ENCODE assay signal across 8 cellular contexts in genomic region chrX:110002300-110003166, GRCh38. TPM values are rescaled to one million over a fixed set of nuclear protein-coding genes. Genes with fewer than 3 reads are reported as not detected.
DNase-seq lines count a peak whose midpoint lies in the region; ATAC-seq and TF ChIP-seq lines count a peak whose summit lies in the region.

Gene TMEM164, plus strand, starts transcription at chrX:110003114. Its CDS starts 661 bp downstream, at chrX:110003775.

- DNase-seq in H4 (ENCODE audit: low spot score) (peak; percentile 81), SJSA1 (ENCODE audit: low read depth in 1 of 2, low spot score in 2 of 2) (peak; percentile 59 to 83), non-pigmented ciliary epithelial cell (ENCODE audit: low read depth) (peak; percentile 26), superior temporal gyrus (ENCODE audit: extremely low spot score) (peak; percentile 45)
- DNase-seq in activated naive CD4-positive, alpha-beta T cell (lab: John Stamatoyannopoulos, UW), result peak; percentile 34 to 73 (median 46)

- TF ChIP-seq CTCF in Loucy (conservative IDR thresholded peaks at IDR 0.05; ENCODE audit: low read length) (no peak), gastroesophageal sphincter (IDR thresholded peaks at IDR 0.05) (peak in 3 of 4 experiments; percentile 24 to 56 (median 39))

- H3K27me3 ChIP-seq in Loucy (ENCODE audit: insufficient read depth, low read length, poor library complexity, severe bottlenecking) (no peaks in the 10 kb centered on the region), SJSA1 (replicated peaks) (no peaks in the 10 kb centered on the region), gastroesophageal sphincter (no peaks in the 10 kb centered on the region)

- no peak within 1 kb of the TSS; the same call in 1 of the 2 replicates for H2AFZ ChIP-seq in Loucy (ENCODE audit: low read length)

- TF ChIP-seq POLR2A in gastroesophageal sphincter (IDR thresholded peaks at IDR 0.05), result peak; percentile 20 to 58

- ATAC-seq in gastroesophageal sphincter, result peak; percentile 94

- H3F3A ChIP-seq in Loucy (ENCODE audit: low read depth), result no peaks in the 10 kb centered on the region

- no peaks in the 10 kb centered on the region for H3K9me2 ChIP-seq in Loucy (replicated peaks; ENCODE audit: low read depth, low read length)

- peak within 1 kb of the TSS; percentile 76 for H3K4me2 ChIP-seq in Loucy (ENCODE audit: low read depth, low read length, poor library complexity, severe bottlenecking)

- TF ChIP-seq EP300 in gastroesophageal sphincter (IDR thresholded peaks at IDR 0.05), result no peak

- peaks cover 17% of the 10 kb centered on the region for H3K4me1 ChIP-seq in ES-I3 (ENCODE audit: insufficient read depth, low read length)
- peaks cover 56% of the 10 kb centered on the region for H3K4me1 ChIP-seq in Loucy (ENCODE audit: insufficient read depth, low read length, poor library complexity, severe bottlenecking)
- H3K4me1 ChIP-seq in SJSA1 (replicated peaks), result peaks cover 9% of the 10 kb centered on the region
- peaks cover 0 to 44% (median 0%) of the 10 kb centered on the region in 3 donors for H3K4me1 ChIP-seq in gastroesophageal sphincter

- WGBS in gastroesophageal sphincter (ENCODE audit: low coverage in 1 of 2), 2 donors, result 0 to 26% methylated on average over 7 to 21 of the region's 83 CpGs

- H3K9me3 ChIP-seq in ES-I3 (ENCODE audit: control insufficient read depth, insufficient read depth, low read length) (no peaks in the 10 kb centered on the region), Loucy (ENCODE audit: insufficient read depth, low read depth, low read length) (no peaks in the 10 kb centered on the region), SJSA1 (replicated peaks) (no peaks in the 10 kb centered on the region), gastroesophageal sphincter (no peaks in the 10 kb centered on the region)

- peaks cover 38% of the 10 kb centered on the region for H4K20me1 ChIP-seq in Loucy (ENCODE audit: insufficient read depth, low read length, poor library complexity, severe bottlenecking)

- H3K4me3 ChIP-seq in Loucy (ENCODE audit: low read length, poor library complexity, severe bottlenecking) (peak within 1 kb of the TSS; percentile 86), SJSA1 (peak within 1 kb of the TSS; percentile 84), gastroesophageal sphincter (peak within 1 kb of the TSS; percentile 70 to 75)

- peaks cover 47% of the 10 kb centered on the region for H3K79me2 ChIP-seq in Loucy (ENCODE audit: insufficient read depth, low read length)

- H3K27ac ChIP-seq in SJSA1, result peak within 1 kb of the TSS; percentile 91
- H3K27ac ChIP-seq in gastroesophageal sphincter, result peak within 1 kb of the TSS; percentile 72 to 97 (median 92)

- no peaks in the 10 kb centered on the region for H3K36me3 ChIP-seq in ES-I3 (ENCODE audit: insufficient read depth, low read length)
- H3K36me3 ChIP-seq in Loucy (ENCODE audit: insufficient read depth, low read length), result no peaks in the 10 kb centered on the region
- H3K36me3 ChIP-seq in SJSA1, result no peaks in the 10 kb centered on the region
- H3K36me3 ChIP-seq in gastroesophageal sphincter, result no peaks in the 10 kb centered on the region

- H3K9ac ChIP-seq in ES-I3 (ENCODE audit: low read depth, low read length) (peak within 1 kb of the TSS; percentile 69), Loucy (ENCODE audit: low read depth, low read length, poor library complexity, severe bottlenecking) (peak within 1 kb of the TSS; percentile 87)

RNA-seq across cellular contexts. Expression of gene TMEM164, which starts in this region (rescaled TPM):
- 13.5 and 17.4 TPM in 2 replicates for total RNA-seq in H4 (2014; rRNA removed; shearing (Covaris generic))
- 9.4 and 104 TPM in 2 replicates for total RNA-seq in SJSA1 (2014; rRNA removed; shearing (Covaris generic))
- 10 to 100 TPM in 3 of 4 donors, 1 to 10 TPM in 1; 7.8 to 12.9 (median 11.7) TPM for total RNA-seq in gastroesophageal sphincter

Comparison
In these comparisons a context has a peak if more than half of its experiments do, and no peak if none do; other contexts are left out.
1. Peak in every context shown above with its lines: DNase-seq, ATAC-seq, H3K4me3 ChIP-seq and H3K27ac ChIP-seq.
2. DNase-seq: peak in every context shown above with its lines; median percentile 81 in H4; 71 in SJSA1; 46 in activated naive CD4-positive, alpha-beta T cell; 45 in superior temporal gyrus; 26 in non-pigmented ciliary epithelial cell.